ENCODE assay signal across 11 cellular contexts in the genomic region with DNA sequence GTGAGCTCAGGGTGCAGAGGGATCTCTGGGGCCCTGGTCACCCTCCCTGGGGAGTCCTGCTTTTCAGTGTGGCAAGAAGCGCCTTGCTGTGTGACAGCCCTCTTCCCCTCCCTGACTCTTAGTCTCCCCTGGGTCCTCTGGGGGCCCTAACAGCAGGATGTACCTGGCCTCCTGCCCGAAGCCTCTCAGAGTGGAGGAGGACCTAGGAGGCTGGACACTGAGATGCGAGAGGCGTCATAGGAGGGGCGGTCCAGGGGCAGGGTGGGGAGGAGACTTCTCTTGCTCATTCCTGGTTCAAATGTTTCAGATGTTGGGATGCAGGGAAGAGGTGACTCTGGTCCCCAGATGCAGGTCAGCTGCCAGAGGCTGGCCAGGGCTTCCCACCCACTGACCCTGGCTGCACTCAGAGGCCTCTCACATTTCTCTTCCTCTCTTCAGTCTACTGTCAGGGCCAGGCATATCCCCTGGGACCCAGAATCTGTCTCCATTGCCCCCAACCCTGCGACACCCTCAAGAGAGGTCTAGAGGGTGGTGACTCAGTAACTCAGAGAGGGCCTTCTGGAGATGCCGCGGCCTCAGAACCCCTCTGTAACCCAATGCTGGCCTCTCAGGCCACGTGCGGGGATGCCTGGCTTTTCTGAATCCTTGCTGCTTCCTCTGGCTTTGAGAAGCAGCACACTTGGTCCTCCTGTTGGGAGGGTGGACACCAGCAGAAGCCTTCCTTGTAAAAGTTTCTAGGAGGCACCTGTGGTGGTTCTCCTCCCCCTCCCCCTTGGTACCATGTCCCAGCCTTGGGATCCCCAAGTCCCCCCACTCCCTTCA. TPM values are rescaled to one million over a fixed set of nuclear protein-coding genes. Genes with fewer than 3 reads are reported as not detected.
DNase-seq lines count a peak whose midpoint lies in the region; ATAC-seq and TF ChIP-seq lines count a peak whose summit lies in the region.
"Had no signal": no experiment of that assay in that cellular context is flagged by ENCODE, and none has a peak within 500 bp of the region (broad histone marks: within the 10 kb centered on the region; RNA-seq: fewer than 3 reads in every experiment).

No MANE protein-coding gene starts in this region.

- no peaks in the 10 kb centered on the region for H3K36me3 Mint-ChIP-seq in CD4-positive, alpha-beta T cell (ENCODE audit: low read depth)
- no peaks in the 10 kb centered on the region for H3K36me3 Mint-ChIP-seq in CD4-positive, alpha-beta memory T cell
- H3K36me3 Mint-ChIP-seq: activated naive CD8-positive, alpha-beta T cell had no signal

- WGBS in neuronal stem cell (ENCODE audit: extremely low coverage in 2 of 2, insufficient read length in 2 of 2, insufficient replicate concordance in 1 of 2), 2 donors, result no CpG with 5 or more reads among the region's 10 CpGs

- intact Hi-C loops in CD4-positive, alpha-beta T cell (cut with DNase I, micrococcal nuclease), result no loop called here
- intact Hi-C loops in CD4-positive, alpha-beta memory T cell (cut with micrococcal nuclease), result no loop called here

- DNase-seq in RPMI7951 (ENCODE audit: low read depth) (peak; percentile 45), fibroblast of mammary gland (ENCODE audit: low read depth) (peak; percentile 88), neuronal stem cell (ENCODE audit: low spot score) (no peak), SKM-1 (lab: John Stamatoyannopoulos, UW; ENCODE audit: unreplicated experiment) (no peak)
- no peak for DNase-seq in CD4-positive, alpha-beta T cell
- DNase-seq in CD4-positive, alpha-beta memory T cell, result no peak
- DNase-seq: midbrain had no signal

- no peak overlapping the region for H4K91ac ChIP-seq in neuronal stem cell (ENCODE audit: low read depth, low read length, poor library complexity)

- no peak for TF ChIP-seq CTCF in fibroblast of mammary gland (conservative IDR thresholded peaks at IDR 0.05; ENCODE audit: control insufficient read depth, insufficient read depth, low read depth, low read length)
- TF ChIP-seq CTCF in CD4-positive, alpha-beta T cell (IDR thresholded peaks at IDR 0.05), result no peak

- peak overlapping the region; percentile 51 for H2AK5ac ChIP-seq in neuronal stem cell (ENCODE audit: low read depth, low read length)

- H2AFZ ChIP-seq in ACC112 (ENCODE audit: low read length, unreplicated experiment) (no peak overlapping the region), neuronal stem cell (ENCODE audit: low read length) (no peak overlapping the region)

- CTCF ChIA-PET in CD4-positive, alpha-beta T cell (lab: Charles Lee), result no interaction called here
- CTCF ChIA-PET in CD4-positive, alpha-beta memory T cell (lab: Charles Lee; ENCODE audit: partially characterized antibody), result no interaction called here

- H2BK5ac ChIP-seq in neuronal stem cell (ENCODE audit: low read length), result peak overlapping the region; percentile 30

- H3K4me2 ChIP-seq in neuronal stem cell (ENCODE audit: insufficient read depth, low read length, poor library complexity, severe bottlenecking), result no peak overlapping the region

- H3K27ac Mint-ChIP-seq in CD4-positive, alpha-beta T cell, result no peak overlapping the region
- H3K27ac Mint-ChIP-seq in CD4-positive, alpha-beta memory T cell, result no peak overlapping the region
- H3K27ac Mint-ChIP-seq: activated naive CD8-positive, alpha-beta T cell had no signal

- H3K27me3 ChIP-seq in ACC112 (ENCODE audit: insufficient read depth, low read length) (no peaks in the 10 kb centered on the region), neuronal stem cell (ENCODE audit: control insufficient read depth in 3 of 3, insufficient read depth in 3 of 3, low read depth in 1 of 3, low read length in 3 of 3) (no peaks in the 10 kb centered on the region)
- no peaks in the 10 kb centered on the region for H3K27me3 ChIP-seq in CD4-positive, alpha-beta T cell (ENCODE audit: control insufficient read depth, insufficient read depth, low read length)
- no peaks in the 10 kb centered on the region for H3K27me3 ChIP-seq in CD4-positive, alpha-beta memory T cell (ENCODE audit: insufficient read depth, low read length)

- no peak overlapping the region for H2BK15ac ChIP-seq in neuronal stem cell (ENCODE audit: low read length)

- peak overlapping the region; percentile 27 for H3K23ac ChIP-seq in neuronal stem cell (ENCODE audit: low read depth, low read length, poor library complexity)

- POLR2A ChIA-PET in CD4-positive, alpha-beta T cell (lab: Charles Lee), result no interaction called here
- POLR2A ChIA-PET in CD4-positive, alpha-beta memory T cell (lab: Charles Lee; ENCODE audit: partially characterized antibody), result no interaction called here

- no peak overlapping the region for H3K14ac ChIP-seq in neuronal stem cell (ENCODE audit: low read length)

- no peak overlapping the region for H3K4ac ChIP-seq in neuronal stem cell (ENCODE audit: low read length)

- H3K27ac ChIP-seq in ACC112 (ENCODE audit: low read depth, low read length) (peak overlapping the region; percentile 94), neuronal stem cell (replicated peaks; ENCODE audit: low read length) (no peak overlapping the region)
- no peak overlapping the region for H3K27ac ChIP-seq in CD4-positive, alpha-beta T cell (ENCODE audit: low read depth, low read length)
- no peak overlapping the region for H3K27ac ChIP-seq in CD4-positive, alpha-beta memory T cell (ENCODE audit: low read depth, low read length)

- H3K79me1 ChIP-seq in neuronal stem cell (ENCODE audit: low read depth, low read length), result no peaks in the 10 kb centered on the region

- H3K27me3 Mint-ChIP-seq in CD4-positive, alpha-beta T cell, result no peaks in the 10 kb centered on the region
- H3K27me3 Mint-ChIP-seq in CD4-positive, alpha-beta memory T cell, result no peaks in the 10 kb centered on the region
- H3K27me3 Mint-ChIP-seq: activated naive CD8-positive, alpha-beta T cell had no signal

- H3K4me1 ChIP-seq in ACC112 (ENCODE audit: control insufficient read depth, insufficient read depth, low read length, unreplicated experiment) (peaks cover 58% of the 10 kb centered on the region), neuronal stem cell (ENCODE audit: control insufficient read depth in 2 of 2, insufficient read depth in 1 of 2, low read depth in 1 of 2, low read length in 2 of 2) (peaks cover 9 to 26% of the 10 kb centered on the region in 2 donors)
- no peaks in the 10 kb centered on the region for H3K4me1 ChIP-seq in CD4-positive, alpha-beta memory T cell (ENCODE audit: insufficient read depth, low read length)

- no peak overlapping the region for H3K4me3 Mint-ChIP-seq in CD4-positive, alpha-beta T cell
- H3K4me3 Mint-ChIP-seq in CD4-positive, alpha-beta memory T cell, result no peak overlapping the region
- H3K4me3 Mint-ChIP-seq: activated naive CD8-positive, alpha-beta T cell had no signal

- H3K36me3 ChIP-seq in ACC112 (ENCODE audit: insufficient read depth, low read length) (no peaks in the 10 kb centered on the region), neuronal stem cell (replicated peaks in 1 of 2; ENCODE audit: control insufficient read depth in 2 of 2, insufficient read depth in 2 of 2, low read length in 2 of 2) (no peaks in the 10 kb centered on the region)
- H3K36me3 ChIP-seq in CD4-positive, alpha-beta memory T cell (ENCODE audit: insufficient read depth, low read length), result no peaks in the 10 kb centered on the region

- H2BK12ac ChIP-seq in neuronal stem cell (ENCODE audit: low read length), result no peak overlapping the region

- H3K9ac ChIP-seq in neuronal stem cell (ENCODE audit: low read depth, low read length, poor library complexity), result no peak overlapping the region

- H3K79me2 ChIP-seq in ACC112 (ENCODE audit: control insufficient read depth, insufficient read depth, low read length, unreplicated experiment), result no peaks in the 10 kb centered on the region

- no peak overlapping the region for H2BK120ac ChIP-seq in neuronal stem cell (ENCODE audit: low read depth, low read length)

- H3K9me3 ChIP-seq in neuronal stem cell (replicated peaks in 1 of 2; ENCODE audit: control insufficient read depth in 2 of 2, insufficient read depth in 1 of 2, low read depth in 1 of 2, low read length in 2 of 2), result no peaks in the 10 kb centered on the region
- H3K9me3 ChIP-seq in CD4-positive, alpha-beta T cell (ENCODE audit: control insufficient read depth, low read length), result no peaks in the 10 kb centered on the region
- no peaks in the 10 kb centered on the region for H3K9me3 ChIP-seq in CD4-positive, alpha-beta memory T cell (ENCODE audit: control insufficient read depth in 1 of 2, low read length in 2 of 2)

- H3K4me1 Mint-ChIP-seq in CD4-positive, alpha-beta T cell (ENCODE audit: low read depth), result no peaks in the 10 kb centered on the region
- H3K4me1 Mint-ChIP-seq in CD4-positive, alpha-beta memory T cell, result no peaks in the 10 kb centered on the region

- H4K8ac ChIP-seq in neuronal stem cell (ENCODE audit: low read depth, low read length), result no peak overlapping the region

- H3K18ac ChIP-seq in neuronal stem cell (ENCODE audit: low read length), result peak overlapping the region; percentile 68

- H3K4me3 ChIP-seq in ACC112 (ENCODE audit: low read depth, low read length) (peak overlapping the region; percentile 33), fibroblast of mammary gland (ENCODE audit: control insufficient read depth, low read depth, low read length) (no peak overlapping the region), neuronal stem cell (ENCODE audit: low read length in 2 of 2) (no peak overlapping the region)
- no peak overlapping the region for H3K4me3 ChIP-seq in CD4-positive, alpha-beta memory T cell (ENCODE audit: low read length in 2 of 2)

- H3K9me3 Mint-ChIP-seq in CD4-positive, alpha-beta T cell, result no peaks in the 10 kb centered on the region
- H3K9me3 Mint-ChIP-seq in CD4-positive, alpha-beta memory T cell, result no peaks in the 10 kb centered on the region

- no peak for ATAC-seq in GM18909 (IDR thresholded peaks at IDR 0.05; ENCODE audit: poor library complexity, unreplicated experiment)
- no peak for ATAC-seq in CD4-positive, alpha-beta T cell (ENCODE audit: poor library complexity)

RNA-seq across cellular contexts. Expression of gene SNX33, which starts 25.9 kb away (rescaled TPM):
- 7.1 and 8.1 TPM in 2 replicates for total RNA-seq in RPMI7951 (2014; rRNA removed; shearing (Covaris generic))
- 9.8 TPM for polyA plus RNA-seq in neuronal stem cell (2013, experiment 1 of 2)
- polyA plus RNA-seq in neuronal stem cell (2013, experiment 2 of 2), result 10.7 TPM
- under 1 TPM; 0.59 to 0.82 TPM for total RNA-seq in CD4-positive, alpha-beta T cell
- 1 to 10 TPM; 3.5 to 3.8 TPM for total RNA-seq in CD4-positive, alpha-beta memory T cell
- 1 to 10 TPM in 1 of 2 donors, under 1 TPM in 1; 0.33 to 1.6 TPM for polyA plus RNA-seq in CD4-positive, alpha-beta memory T cell

RNA-seq across cellular contexts. Expression of gene IMP3, which starts 33.6 kb away (rescaled TPM):
- total RNA-seq in RPMI7951 (2014; rRNA removed; shearing (Covaris generic)), result 127 and 153 TPM in 2 replicates
- 51.8 TPM for polyA plus RNA-seq in neuronal stem cell (2013, experiment 1 of 2)
- polyA plus RNA-seq in neuronal stem cell (2013, experiment 2 of 2), result 51.5 TPM
- total RNA-seq in CD4-positive, alpha-beta T cell, result 10 to 100 TPM; 48.4 to 50.4 TPM
- 10 to 100 TPM; 85.5 to 96.9 TPM for total RNA-seq in CD4-positive, alpha-beta memory T cell
- 100 to 1,000 TPM; 191 to 211 TPM for polyA plus RNA-seq in CD4-positive, alpha-beta memory T cell

RNA-seq across cellular contexts. Expression of gene CSPG4, which starts 39.0 kb away (rescaled TPM):
- total RNA-seq in RPMI7951 (2014; rRNA removed; shearing (Covaris generic)), result 31.4 and 52.5 TPM in 2 replicates
- polyA plus RNA-seq in neuronal stem cell (2013, experiment 1 of 2), result 0.11 TPM
- 0.10 TPM for polyA plus RNA-seq in neuronal stem cell (2013, experiment 2 of 2)
- not detected for total RNA-seq in CD4-positive, alpha-beta T cell
- total RNA-seq in CD4-positive, alpha-beta memory T cell, result not detected
- polyA plus RNA-seq in CD4-positive, alpha-beta memory T cell, result not detected
- total RNA-seq: T-helper 1 cell treated with Interleukin-12 subunit alpha and Interleukin-12 subunit beta and Interleukin-4 antibody, amounts not matched to agents 30 ng/mL and 1 ng/mL, for 36 hours had no signal

RNA-seq across cellular contexts. Expression of gene SNUPN, which starts 48.1 kb away (rescaled TPM):
- total RNA-seq in RPMI7951 (2014; rRNA removed; shearing (Covaris generic)), result 30.5 and 33.2 TPM in 2 replicates
- polyA plus RNA-seq in neuronal stem cell (2013, experiment 1 of 2), result 15.5 TPM
- polyA plus RNA-seq in neuronal stem cell (2013, experiment 2 of 2), result 14.9 TPM
- total RNA-seq in CD4-positive, alpha-beta T cell, result 10 to 100 TPM; 10.0 to 11.6 TPM
- 10 to 100 TPM; 21.0 to 23.5 TPM for total RNA-seq in CD4-positive, alpha-beta memory T cell
- polyA plus RNA-seq in CD4-positive, alpha-beta memory T cell, result 10 to 100 TPM; 25.2 to 35.2 TPM

Comparison
In these comparisons a context has a peak if more than half of its experiments do, and no peak if none do; other contexts are left out.
1. DNase-seq: peak in RPMI7951 (single experiment) and fibroblast of mammary gland (single experiment); none in neuronal stem cell (single experiment), SKM-1 (single experiment), CD4-positive, alpha-beta T cell (0 of 10) and CD4-positive, alpha-beta memory T cell (0 of 5).
2. RNA of gene CSPG4, which starts 39.0 kb away (total RNA-seq): 31.4 to 52.5 TPM in RPMI7951; not detected in CD4-positive, alpha-beta T cell and not detected in CD4-positive, alpha-beta memory T cell; every median in the first group is over 10 times any median in the second.